ENCODE assay signal across 1 cellular context in genomic region chr10:85946713-85947326, GRCh38.
TF ChIP-seq lines count a peak whose summit lies in the region.

No MANE protein-coding gene starts in this region.

TF ChIP-seq in WTC11, 78 proteins besides CTCF, POLR2A, EP300 and RAD21 (continued from another document):
- no peak for TF ChIP-seq FOXJ3 (CRISPR knock-in tag; IDR thresholded peaks at IDR 0.05; ENCODE audit: borderline replicate concordance)
- no peak for TF ChIP-seq JAZF1 (CRISPR knock-in tag; IDR thresholded peaks at IDR 0.05)
- TF ChIP-seq, protein P1, sequence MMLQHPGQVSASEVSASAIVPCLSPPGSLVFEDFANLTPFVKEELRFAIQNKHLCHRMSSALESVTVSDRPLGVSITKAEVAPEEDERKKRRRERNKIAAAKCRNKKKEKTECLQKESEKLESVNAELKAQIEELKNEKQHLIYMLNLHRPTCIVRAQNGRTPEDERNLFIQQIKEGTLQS (CRISPR knock-in tag; conservative IDR thresholded peaks at IDR 0.05), result no peak
- no peak for TF ChIP-seq JUN (CRISPR knock-in tag; IDR thresholded peaks at IDR 0.05)
- TF ChIP-seq NR3C1 (CRISPR knock-in tag; conservative IDR thresholded peaks at IDR 0.05; ENCODE audit: low read depth), result no peak
- TF ChIP-seq, protein P2, sequence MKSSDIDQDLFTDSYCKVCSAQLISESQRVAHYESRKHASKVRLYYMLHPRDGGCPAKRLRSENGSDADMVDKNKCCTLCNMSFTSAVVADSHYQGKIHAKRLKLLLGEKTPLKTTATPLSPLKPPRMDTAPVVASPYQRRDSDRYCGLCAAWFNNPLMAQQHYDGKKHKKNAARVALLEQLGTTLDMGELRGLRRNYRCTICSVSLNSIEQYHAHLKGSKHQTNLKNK (CRISPR knock-in tag; IDR thresholded peaks at IDR 0.05), result no peak
- TF ChIP-seq ZNF263 (CRISPR knock-in tag; IDR thresholded peaks at IDR 0.05; ENCODE audit: low read depth), result no peak
- TF ChIP-seq FOXP1 (CRISPR knock-in tag; IDR thresholded peaks at IDR 0.05; ENCODE audit: borderline replicate concordance), result no peak
- no peak for TF ChIP-seq NR2C2 (CRISPR knock-in tag; IDR thresholded peaks at IDR 0.05)
